22 cellular contexts compared by ENCODE assay signal in genomic region chr9:98219794-98220370, GRCh38. TPM values are rescaled to one million over a fixed set of nuclear protein-coding genes. Genes with fewer than 3 reads are reported as not detected.
DNase-seq lines count a peak whose midpoint lies in the region; ATAC-seq, FAIRE-seq and TF ChIP-seq lines count a peak whose summit lies in the region.
"Had no signal": no experiment of that assay in that cellular context is flagged by ENCODE, and none has a peak within 500 bp of the region (broad histone marks: within the 10 kb centered on the region; RNA-seq: fewer than 3 reads in every experiment).

No MANE protein-coding gene starts in this region.

- TF ChIP-seq POLR2A in A549 (IDR thresholded peaks at IDR 0.05; ENCODE audit: low read length): no peak

- no peak for ATAC-seq in A549

- no peak for DNase-seq in A549 (ENCODE audit: low read depth in 1 of 2, low spot score in 1 of 2)
- DNase-seq in epithelial cell of prostate (ENCODE audit: low read depth, low spot score): no peak
- DNase-seq in mesendoderm: peak; percentile 14
- no peak for DNase-seq in HuH-7.5 (ENCODE audit: low spot score)
- DNase-seq in HAP-1 (ENCODE audit: low spot score in 2 of 2): no peak
- no peak for DNase-seq in NCI-H1105 treated with DMSO at 0.1 percent for 48 hours (lab: John Stamatoyannopoulos, UW)
- no peak for DNase-seq in GM10248 (ENCODE audit: extremely low spot score)
- DNase-seq: 8988T; activated CD4-positive, alpha-beta memory T cell treated with anti-CD3 and anti-CD28 coated beads for 36 hours; activated gamma-delta T cell treated with Interleukin-2 at 50 U/mL for 16 hours; activated T-cell treated with anti-CD3 and anti-CD28 coated beads for 4 hours; BE2C; cortex of kidney; kidney glomerular epithelial cell; midbrain; NCI-H1092 treated with DMSO at 0.1 percent for 48 hours; NCI-H2081; NK-92 treated with Interleukin-12 subunit alpha and Interleukin-12 subunit beta, amount 100 ng/mL, for 24 hours; SK-N-SH; WERI-Rb-1 had no signal

- H3K23ac ChIP-seq in mesendoderm (ENCODE audit: low read length): no peak overlapping the region

- no peaks in the 10 kb centered on the region for H3K79me1 ChIP-seq in mesendoderm (ENCODE audit: low read length)

- no peak overlapping the region for H4K8ac ChIP-seq in mesendoderm (ENCODE audit: low read depth, low read length)

- H3K18ac ChIP-seq in mesendoderm (ENCODE audit: low read length): no peak overlapping the region

- H3K27ac ChIP-seq in A549: peak overlapping the region; percentile 32 to 86; a peak in 5 of 6 replicates
- H3K27ac ChIP-seq in HUES64 (ENCODE audit: low read depth, low read length): peak overlapping the region; percentile 95; the same call in 1 of the 2 replicates
- H3K27ac ChIP-seq in epithelial cell of prostate: peak overlapping the region; percentile 98
- H3K27ac ChIP-seq in mesendoderm (ENCODE audit: low read depth, low read length): no peak overlapping the region
- H3K27ac ChIP-seq: WERI-Rb-1 had no signal

- H3K9ac ChIP-seq in HUES64 (ENCODE audit: low read depth, low read length) (no peak overlapping the region), mesendoderm (ENCODE audit: low read length) (no peak overlapping the region)
- H3K9ac ChIP-seq: SK-N-SH had no signal

- H4K5ac ChIP-seq in mesendoderm (ENCODE audit: low read length): no peak overlapping the region

- peaks cover 5% of the 10 kb centered on the region for H3K36me3 ChIP-seq in HUES64 (ENCODE audit: insufficient read depth, low read length)
- H3K36me3 ChIP-seq in mesendoderm (ENCODE audit: control insufficient read depth, insufficient read depth, low read length): no peaks in the 10 kb centered on the region
- H3K36me3 ChIP-seq in HAP-1 (replicated peaks): no peaks in the 10 kb centered on the region
- H3K36me3 ChIP-seq: BE2C had no signal

- H2BK5ac ChIP-seq in mesendoderm (ENCODE audit: low read length): no peak overlapping the region

- TF ChIP-seq RAD21 in A549 (conservative IDR thresholded peaks at IDR 0.05 in 1 of 2, IDR thresholded peaks at IDR 0.05 in 1 of 2): no peak

- in situ Hi-C loops in HAP-1 (cut with MboI; ENCODE audit: low sequenced_read_pairs): no loop called here

- H3K27me3 ChIP-seq in HUES64 (ENCODE audit: insufficient read depth, low read length): no peaks in the 10 kb centered on the region
- H3K27me3 ChIP-seq in mesendoderm (ENCODE audit: insufficient read depth, low read length, poor library complexity): no peaks in the 10 kb centered on the region
- no peaks in the 10 kb centered on the region for H3K27me3 ChIP-seq in HAP-1 (ENCODE audit: low read depth)
- H3K27me3 ChIP-seq: BE2C, breast epithelium had no signal

- no peak for FAIRE-seq in A549 (lab: Jason Lieb, UNC)

- WGBS in A549 (ENCODE audit: missing lambda C conversion rate): 89% methylated on average over 11 of the region's 11 CpGs
- 89% methylated on average over 11 of the region's 11 CpGs for WGBS in HUES64
- WGBS in mesendoderm (ENCODE audit: extremely low coverage, insufficient coverage, low lambda C conversion rate): no CpG with 5 or more reads among the region's 11 CpGs

- H2BK120ac ChIP-seq in mesendoderm (ENCODE audit: low read depth, low read length): no peak overlapping the region

- POLR2A ChIA-PET in A549 (lab: Yijun Ruan, JAX): interaction anchor here (1.4 kb wide), 1 partner anchor 36 kb away, joined by 6 read pairs; the partner anchor contains the start of gene TBC1D2
- POLR2A ChIA-PET in GM10248 (lab: Yijun Ruan, JAX): no interaction called here

- H3K4me3 ChIP-seq in A549 (no peak overlapping the region), HUES64 (ENCODE audit: low read length) (no peak overlapping the region), mesendoderm (ENCODE audit: low read length) (no peak overlapping the region), HAP-1 (no peak overlapping the region)
- H3K4me3 ChIP-seq: breast epithelium had no signal

- no peak overlapping the region for H2BK15ac ChIP-seq in mesendoderm (replicated peaks; ENCODE audit: low read depth)

- H3K4ac ChIP-seq in mesendoderm (ENCODE audit: low read depth, low read length): no peak overlapping the region

- peaks cover 43% of the 10 kb centered on the region for H3K4me1 ChIP-seq in A549
- H3K4me1 ChIP-seq in HUES64 (ENCODE audit: insufficient read depth, low read length): peaks cover 21% of the 10 kb centered on the region
- no peaks in the 10 kb centered on the region for H3K4me1 ChIP-seq in mesendoderm (ENCODE audit: control insufficient read depth, low read depth, low read length)
- no peaks in the 10 kb centered on the region for H3K4me1 ChIP-seq in HAP-1
- H3K4me1 ChIP-seq: BE2C, breast epithelium had no signal

- TF ChIP-seq CTCF in A549 (IDR thresholded peaks at IDR 0.05): no peak
- no peak for TF ChIP-seq CTCF in GM10248 (IDR thresholded peaks at IDR 0.05; ENCODE audit: control extremely low read depth, extremely low read depth, low read depth, missing control alignments)

- CTCF ChIA-PET in A549 (lab: Yijun Ruan, JAX) (interaction anchor here (0.7 to 10.5 kb wide), 7 partner anchors 10 to 146 kb away, joined by 3 to 53 read pairs (median 7); no protein-coding TSS in a partner anchor), GM10248 (lab: Yijun Ruan, JAX) (interaction anchor here (1.2 to 2.7 kb wide), 2 partner anchors 14 to 18 kb away, joined by 3 to 18 read pairs; no protein-coding TSS in a partner anchor)

- peak overlapping the region; percentile 5 for H3K56ac ChIP-seq in mesendoderm (ENCODE audit: low read length)

- no peak overlapping the region for H2AK5ac ChIP-seq in mesendoderm (ENCODE audit: low read length)

- H3K9me3 ChIP-seq in A549 (no peaks in the 10 kb centered on the region), HUES64 (ENCODE audit: insufficient read depth, low read depth, low read length) (no peaks in the 10 kb centered on the region), HAP-1 (no peaks in the 10 kb centered on the region)
- H3K9me3 ChIP-seq: BE2C, breast epithelium, SK-N-SH had no signal

- no peaks in the 10 kb centered on the region for H3K79me2 ChIP-seq in mesendoderm (ENCODE audit: control insufficient read depth, insufficient read depth, low read length)

- no peak for TF ChIP-seq EP300 in A549 (IDR thresholded peaks at IDR 0.05)

- peak overlapping the region; percentile 22; the same call in 2 of the 3 replicates for H3K4me2 ChIP-seq in A549
- no peak overlapping the region for H3K4me2 ChIP-seq in mesendoderm (ENCODE audit: low read length)
- H3K4me2 ChIP-seq: SK-N-SH had no signal

TF ChIP-seq in A549, 52 proteins besides CTCF, POLR2A, EP300 and RAD21:
- TF ChIP-seq HOXB13 (CRISPR knock-in tag; IDR thresholded peaks at IDR 0.05; ENCODE audit: low read depth) (0 out of 2 replicates have a peak, but pooled peaks have one; percentile 8), E2F6 (IDR thresholded peaks at IDR 0.05; ENCODE audit: borderline replicate concordance, low read depth) (no peak)

RNA-seq across cellular contexts. Expression of gene CORO2A, which starts 27.4 kb away (rescaled TPM):
- polyA plus RNA-seq in A549 (2011; rRNA removed) (2.0 and 3.1 TPM in 2 replicates), A549 (2017; fragmentation: RNase III; extraction: RNeasy Plus Mini Kit Qiagen cat#74134 plus additional on column Dnase treatment) (0.42 to 0.50 TPM (median 0.49 TPM) in 3 replicates)
- 0.42 and 0.53 TPM in 2 replicates for polyA plus RNA-seq in A549 (2012; cell fraction: cytosol; rRNA removed)
- 0.29 and 0.31 TPM in 2 replicates for polyA plus RNA-seq in A549 (2012; cell fraction: nucleus; rRNA removed)
- polyA minus RNA-seq in A549 (2011; rRNA and poly(A)+ RNA removed): 2.4 and 4.8 TPM in 2 replicates
- polyA plus RNA-seq in HUES64 (2013, experiment 1 of 2): 14.5 TPM
- polyA plus RNA-seq in HUES64 (2013, experiment 2 of 2): 20.8 TPM
- 44.1 TPM for polyA plus RNA-seq in mesendoderm (2013, experiment 1 of 2)
- 45.6 TPM for polyA plus RNA-seq in mesendoderm (2013, experiment 2 of 2)

RNA-seq across cellular contexts. Expression of gene TBC1D2, which starts 35.6 kb away (rescaled TPM):
- polyA plus RNA-seq in A549 (2011; rRNA removed) (3.3 and 4.1 TPM in 2 replicates), A549 (2017; fragmentation: RNase III; extraction: RNeasy Plus Mini Kit Qiagen cat#74134 plus additional on column Dnase treatment) (6.5 to 7.5 TPM (median 7.3 TPM) in 3 replicates)
- 4.1 and 4.6 TPM in 2 replicates for polyA plus RNA-seq in A549 (2012; cell fraction: cytosol; rRNA removed)
- polyA plus RNA-seq in A549 (2012; cell fraction: nucleus; rRNA removed): 11.3 and 11.9 TPM in 2 replicates
- polyA minus RNA-seq in A549 (2011; rRNA and poly(A)+ RNA removed): 5.4 and 6.4 TPM in 2 replicates
- polyA plus RNA-seq in HUES64 (2013, experiment 1 of 2): 3.2 TPM
- polyA plus RNA-seq in HUES64 (2013, experiment 2 of 2): 3.9 TPM
- polyA plus RNA-seq in mesendoderm (2013, experiment 1 of 2): 16.0 TPM
- polyA plus RNA-seq in mesendoderm (2013, experiment 2 of 2): 16.2 TPM
